In the genomic region with DNA sequence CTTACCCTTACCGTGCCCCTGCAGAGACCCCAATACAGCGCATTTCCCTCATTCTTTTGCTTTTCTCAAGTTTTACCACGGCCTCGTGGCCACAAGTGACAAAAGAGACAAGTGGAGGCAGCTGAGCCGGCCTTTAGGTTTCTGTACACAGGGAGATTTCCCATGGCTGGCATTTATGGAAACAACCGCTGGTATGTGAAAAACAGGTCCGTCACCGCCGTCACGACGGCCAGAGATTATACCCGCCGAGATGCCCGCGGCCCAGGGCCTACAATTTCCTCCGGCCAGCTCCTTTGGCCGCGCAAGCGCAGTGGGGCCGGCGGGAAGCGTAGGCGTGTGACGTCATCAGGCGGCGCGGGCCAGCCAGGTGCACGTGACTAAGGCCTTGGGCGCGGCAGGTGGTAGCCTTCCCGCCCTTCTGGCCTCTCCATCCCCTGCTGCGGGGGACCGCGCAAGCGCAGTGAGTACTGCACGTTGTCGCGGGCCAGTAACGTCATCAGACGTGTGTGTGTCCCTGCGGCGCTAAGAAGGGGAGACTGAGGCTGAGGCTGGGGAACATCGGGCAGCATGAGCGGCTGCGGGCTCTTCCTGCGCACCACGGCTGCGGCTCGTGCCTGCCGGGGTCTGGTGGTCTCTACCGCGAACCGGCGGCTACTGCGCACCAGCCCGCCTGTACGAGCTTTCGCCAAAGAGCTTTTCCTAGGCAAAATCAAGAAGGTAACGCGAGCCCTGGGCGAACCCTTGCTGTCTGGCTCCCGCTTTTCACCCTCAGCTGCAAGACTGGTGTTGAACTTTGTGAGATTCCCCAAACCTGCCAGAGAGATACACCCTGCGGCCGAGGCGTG, we compare ENCODE assay signal across 1 cellular context.
TF ChIP-seq lines count a peak whose summit lies in the region.

A gene (plus strand): TSS at position 496 of the 845 bp plus-strand sequence. CDS start 72 bp downstream, at position 568.

TF ChIP-seq in HepG2, 621 proteins besides CTCF, POLR2A, EP300 and RAD21 (continued from another document and continues in another):
- TF ChIP-seq, protein P1, sequence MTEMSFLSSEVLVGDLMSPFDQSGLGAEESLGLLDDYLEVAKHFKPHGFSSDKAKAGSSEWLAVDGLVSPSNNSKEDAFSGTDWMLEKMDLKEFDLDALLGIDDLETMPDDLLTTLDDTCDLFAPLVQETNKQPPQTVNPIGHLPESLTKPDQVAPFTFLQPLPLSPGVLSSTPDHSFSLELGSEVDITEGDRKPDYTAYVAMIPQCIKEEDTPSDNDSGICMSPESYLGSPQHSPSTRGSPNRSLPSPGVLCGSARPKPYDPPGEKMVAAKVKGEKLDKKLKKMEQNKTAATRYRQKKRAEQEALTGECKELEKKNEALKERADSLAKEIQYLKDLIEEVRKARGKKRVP (CRISPR knock-in tag; IDR thresholded peaks at IDR 0.05) = peak in 1 of 2 experiments; percentile 60; a peak in 2 of 4 replicates
- TF ChIP-seq FOXK2 (IDR thresholded peaks at IDR 0.05) (no peak), SCMH1 (CRISPR knock-in tag; IDR thresholded peaks at IDR 0.05; ENCODE audit: borderline replicate concordance) (no peak), ZNF230 (CRISPR knock-in tag; IDR thresholded peaks at IDR 0.05) (no peak; the same call in none of the 2 replicates), GTF2F1 (IDR thresholded peaks at IDR 0.05; ENCODE audit: low read length) (no peak; the same call in 1 of the 2 replicates), SETDB1 (CRISPR knock-in tag; IDR thresholded peaks at IDR 0.05; ENCODE audit: borderline replicate concordance) (no peak), ZNF614 (CRISPR knock-in tag; IDR thresholded peaks at IDR 0.05; ENCODE audit: borderline replicate concordance) (peak; percentile 67; the same call in 1 of the 2 replicates), RFX5 (IDR thresholded peaks at IDR 0.05; ENCODE audit: low read depth, low read length) (peak; percentile 78), ZNF577 (CRISPR knock-in tag; IDR thresholded peaks at IDR 0.05; ENCODE audit: borderline replicate concordance, low read depth) (no peak), JARID2 (CRISPR knock-in tag; IDR thresholded peaks at IDR 0.05; ENCODE audit: insufficient replicate concordance) (peak; percentile 52), NCOA2 (CRISPR knock-in tag; IDR thresholded peaks at IDR 0.05) (peak; percentile 75), SNAI1 (CRISPR knock-in tag; IDR thresholded peaks at IDR 0.05; ENCODE audit: borderline replicate concordance) (peak; percentile 92; the same call in 1 of the 2 replicates), NKX3-1 (CRISPR knock-in tag; IDR thresholded peaks at IDR 0.05) (peak; percentile 89; the same call in 1 of the 2 replicates), PTBP1 (IDR thresholded peaks at IDR 0.05; ENCODE audit: low read depth, low read length, poor library complexity, severe bottlenecking) (peak; percentile 69), ETV5 (CRISPR knock-in tag; IDR thresholded peaks at IDR 0.05; ENCODE audit: borderline replicate concordance) (peak; percentile 52; the same call in 1 of the 2 replicates), JUNB (CRISPR knock-in tag; IDR thresholded peaks at IDR 0.05; ENCODE audit: borderline replicate concordance) (no peak; the same call in 1 of the 2 replicates), KMT2A (CRISPR knock-in tag; IDR thresholded peaks at IDR 0.05) (peak; percentile 97), RELA (CRISPR knock-in tag; IDR thresholded peaks at IDR 0.05) (0 out of 2 replicates have a peak, but pooled peaks have one; percentile 65), TCF7L2 (IDR thresholded peaks at IDR 0.05; ENCODE audit: low read depth, low read length) (no peak), ZNF136 (CRISPR knock-in tag; IDR thresholded peaks at IDR 0.05; ENCODE audit: low read depth) (peak; percentile 88; the same call in 1 of the 2 replicates), NR2F6 (IDR thresholded peaks at IDR 0.05) (no peak), NR2F6 (CRISPR knock-in tag; IDR thresholded peaks at IDR 0.05) (peak; percentile 71), ZNF652 (CRISPR knock-in tag; IDR thresholded peaks at IDR 0.05; ENCODE audit: borderline replicate concordance, low read depth) (peak; percentile 9; the same call in 1 of the 2 replicates), MIER3 (CRISPR knock-in tag; IDR thresholded peaks at IDR 0.05; ENCODE audit: borderline replicate concordance) (peak; percentile 87), SRSF9 (IDR thresholded peaks at IDR 0.05; ENCODE audit: borderline replicate concordance, insufficient read depth, low read depth, low read length, poor library complexity, severe bottlenecking) (no peak), ZSCAN29 (CRISPR knock-in tag; conservative IDR thresholded peaks at IDR 0.05) (no peak), MXI1 (IDR thresholded peaks at IDR 0.05; ENCODE audit: borderline replicate concordance, low read depth, low read length) (peak; percentile 86; the same call in 1 of the 3 replicates), ZNF496 (CRISPR knock-in tag; IDR thresholded peaks at IDR 0.05; ENCODE audit: insufficient replicate concordance) (no peak), ZNF484 (CRISPR knock-in tag; IDR thresholded peaks at IDR 0.05; ENCODE audit: borderline replicate concordance, low read depth) (no peak), PHF21A (CRISPR knock-in tag; IDR thresholded peaks at IDR 0.05) (peak; percentile 96), ZNF83 (CRISPR knock-in tag; IDR thresholded peaks at IDR 0.05; ENCODE audit: borderline replicate concordance) (peak; percentile 92), ZNF546 (CRISPR knock-in tag; conservative IDR thresholded peaks at IDR 0.05) (peak; percentile 92; the same call in 1 of the 2 replicates), CEBPG (CRISPR knock-in tag; IDR thresholded peaks at IDR 0.05) (peak; percentile 60), ZNF841 (CRISPR knock-in tag; IDR thresholded peaks at IDR 0.05; ENCODE audit: borderline replicate concordance) (peak; percentile 53; the same call in 1 of the 2 replicates), ZNF775 (CRISPR knock-in tag; IDR thresholded peaks at IDR 0.05; ENCODE audit: borderline replicate concordance) (no peak), ZSCAN20 (CRISPR knock-in tag; IDR thresholded peaks at IDR 0.05; ENCODE audit: borderline replicate concordance) (no peak; the same call in 1 of the 2 replicates)
- TF ChIP-seq, protein P2, sequence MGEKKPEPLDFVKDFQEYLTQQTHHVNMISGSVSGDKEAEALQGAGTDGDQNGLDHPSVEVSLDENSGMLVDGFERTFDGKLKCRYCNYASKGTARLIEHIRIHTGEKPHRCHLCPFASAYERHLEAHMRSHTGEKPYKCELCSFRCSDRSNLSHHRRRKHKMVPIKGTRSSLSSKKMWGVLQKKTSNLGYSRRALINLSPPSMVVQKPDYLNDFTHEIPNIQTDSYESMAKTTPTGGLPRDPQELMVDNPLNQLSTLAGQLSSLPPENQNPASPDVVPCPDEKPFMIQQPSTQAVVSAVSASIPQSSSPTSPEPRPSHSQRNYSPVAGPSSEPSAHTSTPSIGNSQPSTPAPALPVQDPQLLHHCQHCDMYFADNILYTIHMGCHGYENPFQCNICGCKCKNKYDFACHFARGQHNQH (CRISPR knock-in tag; IDR thresholded peaks at IDR 0.05) = peak; percentile 96
- TF ChIP-seq, protein P3, sequence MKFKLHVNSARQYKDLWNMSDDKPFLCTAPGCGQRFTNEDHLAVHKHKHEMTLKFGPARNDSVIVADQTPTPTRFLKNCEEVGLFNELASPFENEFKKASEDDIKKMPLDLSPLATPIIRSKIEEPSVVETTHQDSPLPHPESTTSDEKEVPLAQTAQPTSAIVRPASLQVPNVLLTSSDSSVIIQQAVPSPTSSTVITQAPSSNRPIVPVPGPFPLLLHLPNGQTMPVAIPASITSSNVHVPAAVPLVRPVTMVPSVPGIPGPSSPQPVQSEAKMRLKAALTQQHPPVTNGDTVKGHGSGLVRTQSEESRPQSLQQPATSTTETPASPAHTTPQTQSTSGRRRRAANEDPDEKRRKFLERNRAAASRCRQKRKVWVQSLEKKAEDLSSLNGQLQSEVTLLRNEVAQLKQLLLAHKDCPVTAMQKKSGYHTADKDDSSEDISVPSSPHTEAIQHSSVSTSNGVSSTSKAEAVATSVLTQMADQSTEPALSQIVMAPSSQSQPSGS (CRISPR knock-in tag; IDR thresholded peaks at IDR 0.05) = peak; percentile 98
- TF ChIP-seq, protein P4, sequence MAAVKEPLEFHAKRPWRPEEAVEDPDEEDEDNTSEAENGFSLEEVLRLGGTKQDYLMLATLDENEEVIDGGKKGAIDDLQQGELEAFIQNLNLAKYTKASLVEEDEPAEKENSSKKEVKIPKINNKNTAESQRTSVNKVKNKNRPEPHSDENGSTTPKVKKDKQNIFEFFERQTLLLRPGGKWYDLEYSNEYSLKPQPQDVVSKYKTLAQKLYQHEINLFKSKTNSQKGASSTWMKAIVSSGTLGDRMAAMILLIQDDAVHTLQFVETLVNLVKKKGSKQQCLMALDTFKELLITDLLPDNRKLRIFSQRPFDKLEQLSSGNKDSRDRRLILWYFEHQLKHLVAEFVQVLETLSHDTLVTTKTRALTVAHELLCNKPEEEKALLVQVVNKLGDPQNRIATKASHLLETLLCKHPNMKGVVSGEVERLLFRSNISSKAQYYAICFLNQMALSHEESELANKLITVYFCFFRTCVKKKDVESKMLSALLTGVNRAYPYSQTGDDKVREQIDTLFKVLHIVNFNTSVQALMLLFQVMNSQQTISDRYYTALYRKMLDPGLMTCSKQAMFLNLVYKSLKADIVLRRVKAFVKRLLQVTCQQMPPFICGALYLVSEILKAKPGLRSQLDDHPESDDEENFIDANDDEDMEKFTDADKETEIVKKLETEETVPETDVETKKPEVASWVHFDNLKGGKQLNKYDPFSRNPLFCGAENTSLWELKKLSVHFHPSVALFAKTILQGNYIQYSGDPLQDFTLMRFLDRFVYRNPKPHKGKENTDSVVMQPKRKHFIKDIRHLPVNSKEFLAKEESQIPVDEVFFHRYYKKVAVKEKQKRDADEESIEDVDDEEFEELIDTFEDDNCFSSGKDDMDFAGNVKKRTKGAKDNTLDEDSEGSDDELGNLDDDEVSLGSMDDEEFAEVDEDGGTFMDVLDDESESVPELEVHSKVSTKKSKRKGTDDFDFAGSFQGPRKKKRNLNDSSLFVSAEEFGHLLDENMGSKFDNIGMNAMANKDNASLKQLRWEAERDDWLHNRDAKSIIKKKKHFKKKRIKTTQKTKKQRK (IDR thresholded peaks at IDR 0.05; ENCODE audit: low read length) = no peak
- TF ChIP-seq, protein P5, sequence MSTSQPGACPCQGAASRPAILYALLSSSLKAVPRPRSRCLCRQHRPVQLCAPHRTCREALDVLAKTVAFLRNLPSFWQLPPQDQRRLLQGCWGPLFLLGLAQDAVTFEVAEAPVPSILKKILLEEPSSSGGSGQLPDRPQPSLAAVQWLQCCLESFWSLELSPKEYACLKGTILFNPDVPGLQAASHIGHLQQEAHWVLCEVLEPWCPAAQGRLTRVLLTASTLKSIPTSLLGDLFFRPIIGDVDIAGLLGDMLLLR (CRISPR knock-in tag; IDR thresholded peaks at IDR 0.05) = peak; percentile 97
- TF ChIP-seq, protein P6, sequence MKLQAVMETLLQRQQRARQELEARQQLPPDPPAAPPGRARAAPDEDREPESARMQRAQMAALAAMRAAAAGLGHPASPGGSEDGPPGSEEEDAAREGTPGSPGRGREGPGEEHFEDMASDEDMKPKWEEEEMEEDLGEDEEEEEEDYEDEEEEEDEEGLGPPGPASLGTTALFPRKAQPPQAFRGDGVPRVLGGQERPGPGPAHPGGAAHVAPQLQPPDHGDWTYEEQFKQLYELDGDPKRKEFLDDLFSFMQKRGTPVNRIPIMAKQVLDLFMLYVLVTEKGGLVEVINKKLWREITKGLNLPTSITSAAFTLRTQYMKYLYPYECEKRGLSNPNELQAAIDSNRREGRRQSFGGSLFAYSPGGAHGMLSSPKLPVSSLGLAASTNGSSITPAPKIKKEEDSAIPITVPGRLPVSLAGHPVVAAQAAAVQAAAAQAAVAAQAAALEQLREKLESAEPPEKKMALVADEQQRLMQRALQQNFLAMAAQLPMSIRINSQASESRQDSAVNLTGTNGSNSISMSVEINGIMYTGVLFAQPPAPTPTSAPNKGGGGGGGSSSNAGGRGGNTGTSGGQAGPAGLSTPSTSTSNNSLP (IDR thresholded peaks at IDR 0.05; ENCODE audit: low read depth, low read length) = no peak
- TF ChIP-seq, protein P7, sequence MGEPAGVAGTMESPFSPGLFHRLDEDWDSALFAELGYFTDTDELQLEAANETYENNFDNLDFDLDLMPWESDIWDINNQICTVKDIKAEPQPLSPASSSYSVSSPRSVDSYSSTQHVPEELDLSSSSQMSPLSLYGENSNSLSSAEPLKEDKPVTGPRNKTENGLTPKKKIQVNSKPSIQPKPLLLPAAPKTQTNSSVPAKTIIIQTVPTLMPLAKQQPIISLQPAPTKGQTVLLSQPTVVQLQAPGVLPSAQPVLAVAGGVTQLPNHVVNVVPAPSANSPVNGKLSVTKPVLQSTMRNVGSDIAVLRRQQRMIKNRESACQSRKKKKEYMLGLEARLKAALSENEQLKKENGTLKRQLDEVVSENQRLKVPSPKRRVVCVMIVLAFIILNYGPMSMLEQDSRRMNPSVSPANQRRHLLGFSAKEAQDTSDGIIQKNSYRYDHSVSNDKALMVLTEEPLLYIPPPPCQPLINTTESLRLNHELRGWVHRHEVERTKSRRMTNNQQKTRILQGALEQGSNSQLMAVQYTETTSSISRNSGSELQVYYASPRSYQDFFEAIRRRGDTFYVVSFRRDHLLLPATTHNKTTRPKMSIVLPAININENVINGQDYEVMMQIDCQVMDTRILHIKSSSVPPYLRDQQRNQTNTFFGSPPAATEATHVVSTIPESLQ (CRISPR knock-in tag; conservative IDR thresholded peaks at IDR 0.05) = no peak
- TF ChIP-seq, protein P8, sequence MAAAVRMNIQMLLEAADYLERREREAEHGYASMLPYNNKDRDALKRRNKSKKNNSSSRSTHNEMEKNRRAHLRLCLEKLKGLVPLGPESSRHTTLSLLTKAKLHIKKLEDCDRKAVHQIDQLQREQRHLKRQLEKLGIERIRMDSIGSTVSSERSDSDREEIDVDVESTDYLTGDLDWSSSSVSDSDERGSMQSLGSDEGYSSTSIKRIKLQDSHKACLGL (CRISPR knock-in tag; IDR thresholded peaks at IDR 0.05) = peak; percentile 99
- TF ChIP-seq, protein P9, sequence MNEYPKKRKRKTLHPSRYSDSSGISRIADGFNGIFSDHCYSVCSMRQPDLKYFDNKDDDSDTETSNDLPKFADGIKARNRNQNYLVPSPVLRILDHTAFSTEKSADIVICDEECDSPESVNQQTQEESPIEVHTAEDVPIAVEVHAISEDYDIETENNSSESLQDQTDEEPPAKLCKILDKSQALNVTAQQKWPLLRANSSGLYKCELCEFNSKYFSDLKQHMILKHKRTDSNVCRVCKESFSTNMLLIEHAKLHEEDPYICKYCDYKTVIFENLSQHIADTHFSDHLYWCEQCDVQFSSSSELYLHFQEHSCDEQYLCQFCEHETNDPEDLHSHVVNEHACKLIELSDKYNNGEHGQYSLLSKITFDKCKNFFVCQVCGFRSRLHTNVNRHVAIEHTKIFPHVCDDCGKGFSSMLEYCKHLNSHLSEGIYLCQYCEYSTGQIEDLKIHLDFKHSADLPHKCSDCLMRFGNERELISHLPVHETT (CRISPR knock-in tag; conservative IDR thresholded peaks at IDR 0.05) = peak; percentile 89; the same call in 1 of the 2 replicates
- TF ChIP-seq, protein P10, sequence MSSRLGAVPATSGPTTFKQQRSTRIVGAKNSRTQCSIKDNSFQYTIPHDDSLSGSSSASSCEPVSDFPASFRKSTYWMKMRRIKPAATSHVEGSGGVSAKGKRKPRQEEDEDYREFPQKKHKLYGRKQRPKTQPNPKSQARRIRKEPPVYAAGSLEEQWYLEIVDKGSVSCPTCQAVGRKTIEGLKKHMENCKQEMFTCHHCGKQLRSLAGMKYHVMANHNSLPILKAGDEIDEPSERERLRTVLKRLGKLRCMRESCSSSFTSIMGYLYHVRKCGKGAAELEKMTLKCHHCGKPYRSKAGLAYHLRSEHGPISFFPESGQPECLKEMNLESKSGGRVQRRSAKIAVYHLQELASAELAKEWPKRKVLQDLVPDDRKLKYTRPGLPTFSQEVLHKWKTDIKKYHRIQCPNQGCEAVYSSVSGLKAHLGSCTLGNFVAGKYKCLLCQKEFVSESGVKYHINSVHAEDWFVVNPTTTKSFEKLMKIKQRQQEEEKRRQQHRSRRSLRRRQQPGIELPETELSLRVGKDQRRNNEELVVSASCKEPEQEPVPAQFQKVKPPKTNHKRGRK (CRISPR knock-in tag; IDR thresholded peaks at IDR 0.05) = no peak
